17 cellular contexts compared by ENCODE assay signal in the genomic region with DNA sequence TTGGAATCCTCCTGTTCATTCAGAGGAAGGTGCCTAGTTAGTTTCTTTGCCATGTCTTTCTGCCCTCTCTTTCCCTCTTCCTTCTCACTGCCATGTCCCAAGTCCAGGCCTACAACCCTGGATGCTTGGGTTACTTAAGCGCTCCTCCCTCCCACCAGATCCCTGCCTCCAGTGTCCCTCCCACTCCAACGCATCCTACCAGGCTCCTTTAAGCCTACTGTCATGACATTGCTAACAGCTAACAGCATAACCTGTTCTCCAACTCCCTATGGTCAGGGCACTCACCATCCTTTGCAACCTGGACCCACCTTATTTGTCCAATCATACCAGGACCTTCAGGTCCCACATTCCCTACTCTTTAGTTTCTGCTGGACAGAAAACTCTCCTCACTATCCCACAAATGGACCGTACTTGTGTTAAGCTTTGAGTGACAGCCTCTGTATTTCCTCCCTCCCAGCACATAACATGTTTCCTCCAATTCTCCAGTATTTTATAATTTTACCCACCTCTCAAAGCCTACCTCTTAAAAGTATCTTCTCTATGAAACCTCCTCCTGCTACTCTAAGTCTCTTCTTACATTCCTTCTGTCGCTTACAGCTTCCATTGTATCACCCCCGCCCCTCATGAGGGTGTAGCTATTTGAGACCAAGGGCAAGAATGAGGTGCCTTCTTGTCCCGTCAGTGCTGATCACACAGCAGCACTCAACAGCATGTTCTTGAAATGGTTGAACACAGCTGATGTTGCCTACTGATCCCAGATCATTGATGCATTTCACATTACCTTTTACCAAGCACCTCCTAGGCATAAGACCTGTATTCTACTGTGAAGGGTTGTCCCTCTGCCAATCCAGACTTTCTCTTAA. TPM values are rescaled to one million over a fixed set of nuclear protein-coding genes. Genes with fewer than 3 reads are reported as not detected.
DNase-seq lines count a peak whose midpoint lies in the region; ATAC-seq and TF ChIP-seq lines count a peak whose summit lies in the region.
"Had no signal": no experiment of that assay in that cellular context is flagged by ENCODE, and none has a peak within 500 bp of the region (broad histone marks: within the 10 kb centered on the region; RNA-seq: fewer than 3 reads in every experiment).

No MANE protein-coding gene starts in this region.

- POLR2A ChIA-PET in activated B cell treated with CpG ODN at 0.5 μM for 24 hours (lab: Charles Lee) = interaction anchor here (1.0 to 8.2 kb wide), 11 partner anchors 12 to 140 kb away, joined by 3 to 344 read pairs (median 39); a partner anchor contains a TSS
- POLR2A ChIA-PET in activated CD4-positive, alpha-beta memory T cell treated with anti-CD3 and anti-CD28 coated beads for 36 hours (lab: Charles Lee) = no interaction called here

- no peaks in the 10 kb centered on the region for H3K27me3 Mint-ChIP-seq in activated B cell treated with CpG ODN at 0.5 μM for 24 hours
- H3K27me3 Mint-ChIP-seq in stimulated activated naive B cell treated with anti-CD40 and anti-IgM and Interleukin-4, amounts not matched to agents 10 μg/mL and 1 μg/mL and 100 μg/mL, for 72 hours = no peaks in the 10 kb centered on the region
- H3K27me3 Mint-ChIP-seq in activated CD4-positive, alpha-beta memory T cell treated with anti-CD3 and anti-CD28 coated beads for 36 hours = peaks cover 18% of the 10 kb centered on the region

- H3K27ac Mint-ChIP-seq in activated B cell treated with CpG ODN at 0.5 μM for 24 hours = peak overlapping the region; percentile 98
- peak overlapping the region; percentile 89 for H3K27ac Mint-ChIP-seq in stimulated activated naive B cell treated with anti-CD40 and anti-IgM and Interleukin-4, amounts not matched to agents 10 μg/mL and 1 μg/mL and 100 μg/mL, for 72 hours
- H3K27ac Mint-ChIP-seq in activated CD4-positive, alpha-beta memory T cell treated with anti-CD3 and anti-CD28 coated beads for 36 hours = no peak overlapping the region
- H3K27ac Mint-ChIP-seq: activated CD4-positive, alpha-beta T cell treated with anti-CD3 and anti-CD28 coated beads, Interleukin-2, amount 10 ng/mL, durations not matched to agents 24 days and 14 days; activated T-cell treated with anti-CD3 and anti-CD28 coated beads, Interleukin-2, amount 50 U/mL, for 24 hours had no signal

- H3K4me3 Mint-ChIP-seq in activated B cell treated with CpG ODN at 0.5 μM for 24 hours = peak overlapping the region; percentile 91
- H3K4me3 Mint-ChIP-seq in stimulated activated naive B cell treated with anti-CD40 and anti-IgM and Interleukin-4, amounts not matched to agents 10 μg/mL and 1 μg/mL and 100 μg/mL, for 72 hours = peak overlapping the region; percentile 91 to 93
- H3K4me3 Mint-ChIP-seq in activated CD4-positive, alpha-beta memory T cell treated with anti-CD3 and anti-CD28 coated beads for 36 hours = no peak overlapping the region
- H3K4me3 Mint-ChIP-seq: activated CD4-positive, alpha-beta T cell treated with anti-CD3 and anti-CD28 coated beads, Interleukin-2, amount 10 ng/mL, durations not matched to agents 24 days and 14 days; activated T-cell treated with anti-CD3 and anti-CD28 coated beads, Interleukin-2, amount 50 U/mL, for 24 hours had no signal

- intact Hi-C loops in activated B cell treated with CpG ODN at 0.5 μM for 24 hours (cut with micrococcal nuclease) = loop anchor here (2.0 to 10.0 kb wide), 2 partner anchors 13 to 435 kb away; no protein-coding TSS in a partner anchor
- intact Hi-C loops in activated CD4-positive, alpha-beta memory T cell treated with anti-CD3 and anti-CD28 coated beads for 36 hours (cut with micrococcal nuclease) = no loop called here

- DNase-seq in activated B cell treated with CpG ODN at 0.5 μM for 24 hours (no peak), left lobe of liver (ENCODE audit: low spot score) (no peak), CD1c-positive myeloid dendritic cell (ENCODE audit: extremely low spot score) (no peak)
- no peak for DNase-seq in stimulated activated naive B cell treated with anti-CD40 and anti-IgM and Interleukin-4, amounts not matched to agents 10 μg/mL and 1 μg/mL and 100 μg/mL, for 72 hours
- DNase-seq in activated CD4-positive, CD25-positive, alpha-beta regulatory T cell treated with anti-CD3 and anti-CD28 coated beads, Interleukin-2, amount 50 U/mL, for 72 hours = no peak
- DNase-seq in activated CD4-positive, alpha-beta memory T cell treated with anti-CD3 and anti-CD28 coated beads for 36 hours = no peak
- DNase-seq: activated CD4-positive, alpha-beta T cell treated with anti-CD3 and anti-CD28 coated beads, Interleukin-2, amount 10 ng/mL, durations not matched to agents 24 days and 14 days; activated T-cell treated with anti-CD3 and anti-CD28 coated beads, Interleukin-2, amount 50 U/mL, for 24 hours; mesendoderm; NCI-H1694 treated with DMSO at 0.1 percent for 48 hours; NCI-H510A had no signal

- TF ChIP-seq CTCF in activated B cell treated with CpG ODN at 0.5 μM for 24 hours (IDR thresholded peaks at IDR 0.05) = no peak

- CTCF ChIA-PET in activated B cell treated with CpG ODN at 0.5 μM for 24 hours (lab: Charles Lee) = interaction anchor here (0.9 to 5.6 kb wide), 3 partner anchors 18 to 39 kb away, joined by 4 to 90 read pairs (median 74); no protein-coding TSS in a partner anchor
- CTCF ChIA-PET in activated CD4-positive, alpha-beta memory T cell treated with anti-CD3 and anti-CD28 coated beads for 36 hours (lab: Charles Lee) = interaction anchor here (2.5 kb wide), 1 partner anchor 40 kb away, joined by 9 read pairs; no protein-coding TSS in a partner anchor

- no peaks in the 10 kb centered on the region for H3K9me3 Mint-ChIP-seq in activated B cell treated with CpG ODN at 0.5 μM for 24 hours
- peaks cover 0 to 2% of the 10 kb centered on the region in 2 donors for H3K9me3 Mint-ChIP-seq in stimulated activated naive B cell treated with anti-CD40 and anti-IgM and Interleukin-4, amounts not matched to agents 10 μg/mL and 1 μg/mL and 100 μg/mL, for 72 hours
- no peaks in the 10 kb centered on the region for H3K9me3 Mint-ChIP-seq in activated CD4-positive, alpha-beta memory T cell treated with anti-CD3 and anti-CD28 coated beads for 36 hours
- H3K9me3 Mint-ChIP-seq: activated CD4-positive, alpha-beta T cell treated with anti-CD3 and anti-CD28 coated beads, Interleukin-2, amount 10 ng/mL, durations not matched to agents 24 days and 14 days; activated T-cell treated with anti-CD3 and anti-CD28 coated beads, Interleukin-2, amount 50 U/mL, for 24 hours had no signal

- peaks cover 81% of the 10 kb centered on the region for H3K4me1 Mint-ChIP-seq in activated B cell treated with CpG ODN at 0.5 μM for 24 hours
- peaks cover 48 to 77% of the 10 kb centered on the region in 2 donors for H3K4me1 Mint-ChIP-seq in stimulated activated naive B cell treated with anti-CD40 and anti-IgM and Interleukin-4, amounts not matched to agents 10 μg/mL and 1 μg/mL and 100 μg/mL, for 72 hours
- no peaks in the 10 kb centered on the region for H3K4me1 Mint-ChIP-seq in activated CD4-positive, alpha-beta memory T cell treated with anti-CD3 and anti-CD28 coated beads for 36 hours (ENCODE audit: low read depth)

- ATAC-seq in GM18498 (IDR thresholded peaks at IDR 0.05; ENCODE audit: unreplicated experiment) (peak; percentile 20), activated B cell treated with CpG ODN at 0.5 μM for 24 hours (ENCODE audit: low read depth) (no peak), left lobe of liver (peak; percentile 12), GM19397 (IDR thresholded peaks at IDR 0.05; ENCODE audit: unreplicated experiment) (no peak)
- ATAC-seq in stimulated activated naive B cell treated with anti-CD40 and anti-IgM and Interleukin-4, amounts not matched to agents 10 μg/mL and 1 μg/mL and 100 μg/mL, for 72 hours (replicated peaks) = no peak

- peaks cover 60% of the 10 kb centered on the region for H3K36me3 Mint-ChIP-seq in activated B cell treated with CpG ODN at 0.5 μM for 24 hours (ENCODE audit: low read depth)
- H3K36me3 Mint-ChIP-seq in stimulated activated naive B cell treated with anti-CD40 and anti-IgM and Interleukin-4, amounts not matched to agents 10 μg/mL and 1 μg/mL and 100 μg/mL, for 72 hours = peaks cover 39 to 47% of the 10 kb centered on the region in 2 donors
- no peaks in the 10 kb centered on the region for H3K36me3 Mint-ChIP-seq in activated CD4-positive, alpha-beta memory T cell treated with anti-CD3 and anti-CD28 coated beads for 36 hours

RNA-seq across cellular contexts. Expression of a gene that starts 1.7 kb away (rescaled TPM):
- total RNA-seq in activated B cell treated with CpG ODN at 0.5 μM for 24 hours (238 and 267 TPM in 2 replicates), left lobe of liver (9.3 TPM)
- not detected for total RNA-seq in activated CD4-positive, alpha-beta memory T cell treated with anti-CD3 and anti-CD28 coated beads for 36 hours
- total RNA-seq: activated CD4-positive, alpha-beta T cell treated with anti-CD3 and anti-CD28 coated beads, Interleukin-2, amount 10 ng/mL, durations not matched to agents 24 days and 14 days; dermis microvascular lymphatic vessel endothelial cell; fibroblast of villous mesenchyme; H1; T-helper 1 cell treated with Interleukin-12 subunit alpha and Interleukin-12 subunit beta and Interleukin-4 antibody, amounts not matched to agents 30 ng/mL and 1 ng/mL, for 36 hours had no signal

RNA-seq across cellular contexts. Expression of a gene that starts 34.6 kb away (rescaled TPM):
- total RNA-seq in activated B cell treated with CpG ODN at 0.5 μM for 24 hours (0.11 TPM in 1 of 2 replicates, not detected in the other), left lobe of liver (not detected)
- not detected for total RNA-seq in activated CD4-positive, alpha-beta memory T cell treated with anti-CD3 and anti-CD28 coated beads for 36 hours
- total RNA-seq: activated CD4-positive, alpha-beta T cell treated with anti-CD3 and anti-CD28 coated beads, Interleukin-2, amount 10 ng/mL, durations not matched to agents 24 days and 14 days; dermis microvascular lymphatic vessel endothelial cell; fibroblast of villous mesenchyme; H1; T-helper 1 cell treated with Interleukin-12 subunit alpha and Interleukin-12 subunit beta and Interleukin-4 antibody, amounts not matched to agents 30 ng/mL and 1 ng/mL, for 36 hours had no signal

Comparison
In these comparisons a context has a peak if more than half of its experiments do, and no peak if none do; other contexts are left out.
1. ATAC-seq: peak in GM18498 (single experiment) and left lobe of liver (single experiment); none in activated B cell treated with CpG ODN at 0.5 μM for 24 hours (single experiment), stimulated activated naive B cell treated with anti-CD40 and anti-IgM and Interleukin-4, amounts not matched to agents 10 μg/mL and 1 μg/mL and 100 μg/mL, for 72 hours (0 of 2) and GM19397 (single experiment).
2. RNA of a gene that starts 1.7 kb away (total RNA-seq): 238 to 267 TPM in activated B cell treated with CpG ODN at 0.5 μM for 24 hours; 9.3 TPM in left lobe of liver (single experiment) and not detected in activated CD4-positive, alpha-beta memory T cell treated with anti-CD3 and anti-CD28 coated beads for 36 hours; every median in the first group is over 10 times any median in the second.